1 cellular context compared by ENCODE assay signal in genomic region chr1:19480282-19480681, GRCh38.
TF ChIP-seq lines count a peak whose summit lies in the region.

No MANE protein-coding gene starts in this region.

TF ChIP-seq in H1, 55 proteins besides CTCF, POLR2A, EP300 and RAD21:
- TF ChIP-seq NANOG (IDR thresholded peaks at IDR 0.05; ENCODE audit: insufficient read depth, low read depth, low read length, poor library complexity, severe bottlenecking) = no peak
- TF ChIP-seq EGR1 (IDR thresholded peaks at IDR 0.05; ENCODE audit: borderline replicate concordance, low read depth, low read length) = no peak
- no peak for TF ChIP-seq ZNF274 (IDR thresholded peaks at IDR 0.05; ENCODE audit: borderline replicate concordance, extremely low read depth, low read length)
- TF ChIP-seq, protein P1, sequence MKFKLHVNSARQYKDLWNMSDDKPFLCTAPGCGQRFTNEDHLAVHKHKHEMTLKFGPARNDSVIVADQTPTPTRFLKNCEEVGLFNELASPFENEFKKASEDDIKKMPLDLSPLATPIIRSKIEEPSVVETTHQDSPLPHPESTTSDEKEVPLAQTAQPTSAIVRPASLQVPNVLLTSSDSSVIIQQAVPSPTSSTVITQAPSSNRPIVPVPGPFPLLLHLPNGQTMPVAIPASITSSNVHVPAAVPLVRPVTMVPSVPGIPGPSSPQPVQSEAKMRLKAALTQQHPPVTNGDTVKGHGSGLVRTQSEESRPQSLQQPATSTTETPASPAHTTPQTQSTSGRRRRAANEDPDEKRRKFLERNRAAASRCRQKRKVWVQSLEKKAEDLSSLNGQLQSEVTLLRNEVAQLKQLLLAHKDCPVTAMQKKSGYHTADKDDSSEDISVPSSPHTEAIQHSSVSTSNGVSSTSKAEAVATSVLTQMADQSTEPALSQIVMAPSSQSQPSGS (IDR thresholded peaks at IDR 0.05; ENCODE audit: low read length) = no peak
- TF ChIP-seq CEBPB (IDR thresholded peaks at IDR 0.05; ENCODE audit: low read depth, low read length) = no peak
- no peak for TF ChIP-seq SIX5 (IDR thresholded peaks at IDR 0.05; ENCODE audit: low read depth, low read length)
- TF ChIP-seq EZH2 (IDR thresholded peaks at IDR 0.05; ENCODE audit: low read depth, low read length, severe bottlenecking) = no peak
- no peak for TF ChIP-seq CBX8 (IDR thresholded peaks at IDR 0.05; ENCODE audit: borderline replicate concordance, low read depth, low read length)
- TF ChIP-seq FOSL1 (IDR thresholded peaks at IDR 0.05; ENCODE audit: insufficient read depth, low read depth, low read length) = no peak
- TF ChIP-seq HDAC2 (IDR thresholded peaks at IDR 0.05; ENCODE audit: borderline replicate concordance in 1 of 2, low read depth in 2 of 2, low read length in 2 of 2) = no peak
- TF ChIP-seq, protein P2, sequence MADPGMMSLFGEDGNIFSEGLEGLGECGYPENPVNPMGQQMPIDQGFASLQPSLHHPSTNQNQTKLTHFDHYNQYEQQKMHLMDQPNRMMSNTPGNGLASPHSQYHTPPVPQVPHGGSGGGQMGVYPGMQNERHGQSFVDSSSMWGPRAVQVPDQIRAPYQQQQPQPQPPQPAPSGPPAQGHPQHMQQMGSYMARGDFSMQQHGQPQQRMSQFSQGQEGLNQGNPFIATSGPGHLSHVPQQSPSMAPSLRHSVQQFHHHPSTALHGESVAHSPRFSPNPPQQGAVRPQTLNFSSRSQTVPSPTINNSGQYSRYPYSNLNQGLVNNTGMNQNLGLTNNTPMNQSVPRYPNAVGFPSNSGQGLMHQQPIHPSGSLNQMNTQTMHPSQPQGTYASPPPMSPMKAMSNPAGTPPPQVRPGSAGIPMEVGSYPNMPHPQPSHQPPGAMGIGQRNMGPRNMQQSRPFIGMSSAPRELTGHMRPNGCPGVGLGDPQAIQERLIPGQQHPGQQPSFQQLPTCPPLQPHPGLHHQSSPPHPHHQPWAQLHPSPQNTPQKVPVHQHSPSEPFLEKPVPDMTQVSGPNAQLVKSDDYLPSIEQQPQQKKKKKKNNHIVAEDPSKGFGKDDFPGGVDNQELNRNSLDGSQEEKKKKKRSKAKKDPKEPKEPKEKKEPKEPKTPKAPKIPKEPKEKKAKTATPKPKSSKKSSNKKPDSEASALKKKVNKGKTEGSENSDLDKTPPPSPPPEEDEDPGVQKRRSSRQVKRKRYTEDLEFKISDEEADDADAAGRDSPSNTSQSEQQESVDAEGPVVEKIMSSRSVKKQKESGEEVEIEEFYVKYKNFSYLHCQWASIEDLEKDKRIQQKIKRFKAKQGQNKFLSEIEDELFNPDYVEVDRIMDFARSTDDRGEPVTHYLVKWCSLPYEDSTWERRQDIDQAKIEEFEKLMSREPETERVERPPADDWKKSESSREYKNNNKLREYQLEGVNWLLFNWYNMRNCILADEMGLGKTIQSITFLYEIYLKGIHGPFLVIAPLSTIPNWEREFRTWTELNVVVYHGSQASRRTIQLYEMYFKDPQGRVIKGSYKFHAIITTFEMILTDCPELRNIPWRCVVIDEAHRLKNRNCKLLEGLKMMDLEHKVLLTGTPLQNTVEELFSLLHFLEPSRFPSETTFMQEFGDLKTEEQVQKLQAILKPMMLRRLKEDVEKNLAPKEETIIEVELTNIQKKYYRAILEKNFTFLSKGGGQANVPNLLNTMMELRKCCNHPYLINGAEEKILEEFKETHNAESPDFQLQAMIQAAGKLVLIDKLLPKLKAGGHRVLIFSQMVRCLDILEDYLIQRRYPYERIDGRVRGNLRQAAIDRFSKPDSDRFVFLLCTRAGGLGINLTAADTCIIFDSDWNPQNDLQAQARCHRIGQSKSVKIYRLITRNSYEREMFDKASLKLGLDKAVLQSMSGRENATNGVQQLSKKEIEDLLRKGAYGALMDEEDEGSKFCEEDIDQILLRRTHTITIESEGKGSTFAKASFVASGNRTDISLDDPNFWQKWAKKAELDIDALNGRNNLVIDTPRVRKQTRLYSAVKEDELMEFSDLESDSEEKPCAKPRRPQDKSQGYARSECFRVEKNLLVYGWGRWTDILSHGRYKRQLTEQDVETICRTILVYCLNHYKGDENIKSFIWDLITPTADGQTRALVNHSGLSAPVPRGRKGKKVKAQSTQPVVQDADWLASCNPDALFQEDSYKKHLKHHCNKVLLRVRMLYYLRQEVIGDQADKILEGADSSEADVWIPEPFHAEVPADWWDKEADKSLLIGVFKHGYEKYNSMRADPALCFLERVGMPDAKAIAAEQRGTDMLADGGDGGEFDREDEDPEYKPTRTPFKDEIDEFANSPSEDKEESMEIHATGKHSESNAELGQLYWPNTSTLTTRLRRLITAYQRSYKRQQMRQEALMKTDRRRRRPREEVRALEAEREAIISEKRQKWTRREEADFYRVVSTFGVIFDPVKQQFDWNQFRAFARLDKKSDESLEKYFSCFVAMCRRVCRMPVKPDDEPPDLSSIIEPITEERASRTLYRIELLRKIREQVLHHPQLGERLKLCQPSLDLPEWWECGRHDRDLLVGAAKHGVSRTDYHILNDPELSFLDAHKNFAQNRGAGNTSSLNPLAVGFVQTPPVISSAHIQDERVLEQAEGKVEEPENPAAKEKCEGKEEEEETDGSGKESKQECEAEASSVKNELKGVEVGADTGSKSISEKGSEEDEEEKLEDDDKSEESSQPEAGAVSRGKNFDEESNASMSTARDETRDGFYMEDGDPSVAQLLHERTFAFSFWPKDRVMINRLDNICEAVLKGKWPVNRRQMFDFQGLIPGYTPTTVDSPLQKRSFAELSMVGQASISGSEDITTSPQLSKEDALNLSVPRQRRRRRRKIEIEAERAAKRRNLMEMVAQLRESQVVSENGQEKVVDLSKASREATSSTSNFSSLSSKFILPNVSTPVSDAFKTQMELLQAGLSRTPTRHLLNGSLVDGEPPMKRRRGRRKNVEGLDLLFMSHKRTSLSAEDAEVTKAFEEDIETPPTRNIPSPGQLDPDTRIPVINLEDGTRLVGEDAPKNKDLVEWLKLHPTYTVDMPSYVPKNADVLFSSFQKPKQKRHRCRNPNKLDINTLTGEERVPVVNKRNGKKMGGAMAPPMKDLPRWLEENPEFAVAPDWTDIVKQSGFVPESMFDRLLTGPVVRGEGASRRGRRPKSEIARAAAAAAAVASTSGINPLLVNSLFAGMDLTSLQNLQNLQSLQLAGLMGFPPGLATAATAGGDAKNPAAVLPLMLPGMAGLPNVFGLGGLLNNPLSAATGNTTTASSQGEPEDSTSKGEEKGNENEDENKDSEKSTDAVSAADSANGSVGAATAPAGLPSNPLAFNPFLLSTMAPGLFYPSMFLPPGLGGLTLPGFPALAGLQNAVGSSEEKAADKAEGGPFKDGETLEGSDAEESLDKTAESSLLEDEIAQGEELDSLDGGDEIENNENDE (IDR thresholded peaks at IDR 0.05; ENCODE audit: insufficient replicate concordance, low read length) = no peak
- no peak for TF ChIP-seq KDM4A (IDR thresholded peaks at IDR 0.05; ENCODE audit: low read depth, low read length, severe bottlenecking)
TF ChIP-seq in H1: peak in this region for 0.
